ENCODE assay signal across 2 cellular contexts in the genomic region with DNA sequence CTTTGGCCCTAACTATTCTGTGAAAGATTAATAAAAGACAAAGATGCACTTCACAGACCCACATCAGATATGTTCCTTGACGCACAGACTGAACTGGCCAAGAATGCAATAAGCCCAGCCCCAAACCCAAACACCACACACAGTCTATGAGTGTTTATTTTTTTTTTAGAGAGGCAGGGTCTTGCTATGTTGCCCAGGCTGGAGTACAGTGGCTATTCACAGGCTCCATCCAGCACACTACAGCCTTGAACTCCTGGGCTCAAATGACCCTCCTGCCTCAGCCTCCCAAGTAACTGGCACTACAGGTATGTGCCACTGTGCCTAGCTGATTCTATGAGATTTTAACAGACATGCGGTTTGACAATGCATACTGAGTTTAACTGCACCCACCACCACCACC.
A peak's percentile ranks its signal among the peaks of the same experiment; 100 is the strongest.
TF ChIP-seq lines count a peak whose summit lies in the region.

No MANE protein-coding gene starts in this region.

TF ChIP-seq in HEK293, 187 proteins besides CTCF, POLR2A, EP300 and RAD21:
- TF ChIP-seq ZNF121 (tag by site-specific recombination; IDR thresholded peaks at IDR 0.05) (0 out of 2 replicates have a peak, but pooled peaks have one; percentile 36), SALL2 (tag by site-specific recombination; IDR thresholded peaks at IDR 0.05; ENCODE audit: borderline replicate concordance) (no peak)

TF ChIP-seq in K562, 482 proteins besides CTCF, POLR2A, EP300 and RAD21:
- TF ChIP-seq ZNF121 (CRISPR knock-in tag; conservative IDR thresholded peaks at IDR 0.05) = peak; percentile 94
- TF ChIP-seq ZKSCAN8 (CRISPR knock-in tag; IDR thresholded peaks at IDR 0.05) = no peak
TF ChIP-seq in K562: peak in this region for 1.
